Comparison of ENCODE assay signal across 23 cellular contexts in the genomic region with DNA sequence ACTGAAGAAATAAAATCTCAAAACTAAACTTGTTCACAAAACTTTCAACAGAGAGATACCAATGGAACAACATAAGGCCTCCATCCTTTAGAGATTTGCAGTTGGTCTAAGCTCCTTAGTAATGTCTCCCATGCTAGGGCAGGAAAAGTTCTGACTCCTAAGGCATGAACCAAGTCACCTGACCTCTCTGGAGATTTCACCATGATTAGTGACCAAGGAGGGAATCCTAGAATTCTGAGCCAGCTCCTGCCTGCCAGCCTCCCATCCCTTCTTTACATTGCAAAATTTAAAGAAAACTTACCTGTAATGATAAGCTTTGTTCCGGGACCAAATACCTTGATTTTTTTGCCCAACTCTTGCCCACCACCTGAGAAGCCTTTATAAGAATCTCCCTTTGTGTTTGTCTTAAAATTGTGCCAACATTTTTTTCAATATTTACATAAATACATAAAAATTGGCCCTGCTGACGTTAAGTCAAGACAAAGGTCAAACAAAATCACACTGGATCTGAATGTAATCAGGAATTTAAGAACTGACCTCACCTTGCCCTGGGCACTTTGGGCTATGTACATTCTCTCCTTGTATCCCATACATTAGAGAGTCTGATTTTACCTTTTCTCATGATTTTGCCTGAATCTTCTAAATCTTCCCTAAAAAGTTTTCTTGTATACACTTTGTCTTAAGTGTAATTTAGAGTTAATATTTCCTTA.
DNase-seq lines count a peak whose midpoint lies in the region; ATAC-seq and TF ChIP-seq lines count a peak whose summit lies in the region.
"Had no signal": no experiment of that assay in that cellular context is flagged by ENCODE, and none has a peak within 500 bp of the region (broad histone marks: within the 10 kb centered on the region; RNA-seq: fewer than 3 reads in every experiment).

A gene (minus strand): TSS at position 351 of the 710 bp plus-strand sequence.

- peak within 1 kb of the TSS; percentile 42 to 56 for H3K4me3 Mint-ChIP-seq in CD14-positive monocyte
- H3K4me3 Mint-ChIP-seq in CD4-positive, alpha-beta memory T cell = peak within 1 kb of the TSS; percentile 3 to 75 (median 58)
- H3K4me3 Mint-ChIP-seq in activated CD8-positive, alpha-beta T cell treated with anti-CD3 and anti-CD28 coated beads for 36 hours = peak within 1 kb of the TSS; percentile 60
- peak within 1 kb of the TSS in 8 of 10 donors; percentile 7 to 83 (median 22) for H3K4me3 Mint-ChIP-seq in naive thymus-derived CD4-positive, alpha-beta T cell
- H3K4me3 Mint-ChIP-seq: mesothelial cell of epicardium, neural crest cell had no signal

- H3K27ac ChIP-seq in CD4-positive, alpha-beta memory T cell (ENCODE audit: low read depth, low read length) = no peak within 1 kb of the TSS
- H3K27ac ChIP-seq in naive thymus-derived CD4-positive, alpha-beta T cell (ENCODE audit: low read depth, low read length) = no peak within 1 kb of the TSS
- H3K27ac ChIP-seq in colonic mucosa = no peak within 1 kb of the TSS
- peak within 1 kb of the TSS in 6 of 59 donors; percentile 6 to 27 (median 9) for H3K27ac ChIP-seq in dorsolateral prefrontal cortex
- H3K27ac ChIP-seq: epithelial cell of prostate, RWPE1, tibial nerve had no signal

- no peaks in the 10 kb centered on the region for H3K36me3 ChIP-seq in CD4-positive, alpha-beta memory T cell (ENCODE audit: insufficient read depth, low read length)
- H3K36me3 ChIP-seq in naive thymus-derived CD4-positive, alpha-beta T cell (ENCODE audit: control insufficient read depth in 2 of 3, insufficient read depth in 3 of 3, low read length in 3 of 3) = no peaks in the 10 kb centered on the region
- H3K36me3 ChIP-seq in colonic mucosa = no peaks in the 10 kb centered on the region
- H3K36me3 ChIP-seq: heart left ventricle, tibial nerve had no signal

- no peak within 1 kb of the TSS for H3K4me3 ChIP-seq in CD4-positive, alpha-beta memory T cell (ENCODE audit: low read length in 2 of 2)
- no peak within 1 kb of the TSS for H3K4me3 ChIP-seq in naive thymus-derived CD4-positive, alpha-beta T cell (ENCODE audit: low read length)
- H3K4me3 ChIP-seq in colonic mucosa (no peak within 1 kb of the TSS), dorsolateral prefrontal cortex (peak within 1 kb of the TSS in 6 of 59 donors; percentile 2 to 30 (median 13))
- H3K4me3 ChIP-seq: tibial nerve had no signal

- no peaks in the 10 kb centered on the region for H3K4me1 ChIP-seq in CD4-positive, alpha-beta memory T cell (ENCODE audit: insufficient read depth, low read length)
- H3K4me1 ChIP-seq in naive thymus-derived CD4-positive, alpha-beta T cell (ENCODE audit: control insufficient read depth in 2 of 2, insufficient read depth in 2 of 2, low read length in 2 of 2) = no peaks in the 10 kb centered on the region
- H3K4me1 ChIP-seq in colonic mucosa = no peaks in the 10 kb centered on the region
- H3K4me1 ChIP-seq: heart left ventricle, tibial nerve had no signal

- intact Hi-C loops in CD14-positive monocyte (cut with micrococcal nuclease) (no loop called here), colonic mucosa (cut with DNase I) (no loop called here), dorsolateral prefrontal cortex (cut with DNase I) (no loop called here)
- intact Hi-C loops in CD4-positive, alpha-beta memory T cell (cut with micrococcal nuclease) = loop anchor here (2.0 kb wide), 1 partner anchor 27 kb away; no protein-coding TSS in a partner anchor
- intact Hi-C loops in activated CD8-positive, alpha-beta T cell treated with anti-CD3 and anti-CD28 coated beads for 36 hours (cut with micrococcal nuclease) = no loop called here
- intact Hi-C loops in naive thymus-derived CD4-positive, alpha-beta T cell (cut with micrococcal nuclease) = loop anchor here in 1 of 2 donors (5.0 kb wide), 1 partner anchor 44 kb away; no protein-coding TSS in a partner anchor

- H3K27me3 ChIP-seq in CD4-positive, alpha-beta memory T cell (ENCODE audit: insufficient read depth, low read length) = no peaks in the 10 kb centered on the region
- no peaks in the 10 kb centered on the region for H3K27me3 ChIP-seq in naive thymus-derived CD4-positive, alpha-beta T cell (ENCODE audit: control insufficient read depth in 2 of 2, insufficient read depth in 2 of 2, low read length in 2 of 2)
- H3K27me3 ChIP-seq in colonic mucosa = no peaks in the 10 kb centered on the region
- no peaks in the 10 kb centered on the region for H3K27me3 ChIP-seq in dorsolateral prefrontal cortex
- H3K27me3 ChIP-seq: heart left ventricle, tibial nerve had no signal

- no peak for ATAC-seq in activated CD8-positive, alpha-beta T cell treated with anti-CD3 and anti-CD28 coated beads for 36 hours
- no peak for ATAC-seq in naive thymus-derived CD4-positive, alpha-beta T cell
- no peak for ATAC-seq in HG03159 (IDR thresholded peaks at IDR 0.05; ENCODE audit: unreplicated experiment)
- ATAC-seq: heart left ventricle had no signal

- H3K9me3 Mint-ChIP-seq in CD14-positive monocyte = no peaks in the 10 kb centered on the region
- H3K9me3 Mint-ChIP-seq in CD4-positive, alpha-beta memory T cell = no peaks in the 10 kb centered on the region
- no peaks in the 10 kb centered on the region for H3K9me3 Mint-ChIP-seq in activated CD8-positive, alpha-beta T cell treated with anti-CD3 and anti-CD28 coated beads for 36 hours
- no peaks in the 10 kb centered on the region for H3K9me3 Mint-ChIP-seq in naive thymus-derived CD4-positive, alpha-beta T cell
- H3K9me3 Mint-ChIP-seq: mesothelial cell of epicardium, neural crest cell had no signal

- H3K4me1 Mint-ChIP-seq in CD14-positive monocyte = peaks cover 54% of the 10 kb centered on the region
- H3K4me1 Mint-ChIP-seq in CD4-positive, alpha-beta memory T cell = no peaks in the 10 kb centered on the region
- H3K4me1 Mint-ChIP-seq in activated CD8-positive, alpha-beta T cell treated with anti-CD3 and anti-CD28 coated beads for 36 hours (ENCODE audit: low read depth) = no peaks in the 10 kb centered on the region
- H3K4me1 Mint-ChIP-seq in naive thymus-derived CD4-positive, alpha-beta T cell = no peaks in the 10 kb centered on the region

- DNase-seq in CD14-positive monocyte (ENCODE audit: low spot score) (no peak), colonic mucosa (no peak), dorsolateral prefrontal cortex (no peak)
- no peak for DNase-seq in CD4-positive, alpha-beta memory T cell
- DNase-seq in activated CD8-positive, alpha-beta T cell treated with anti-CD3 and anti-CD28 coated beads for 36 hours = no peak
- no peak for DNase-seq in naive thymus-derived CD4-positive, alpha-beta T cell
- DNase-seq: activated CD4-positive, alpha-beta T cell treated with anti-CD3 and anti-CD28 coated beads for 1 hour; activated CD8-positive, alpha-beta memory T cell treated with anti-CD3 and anti-CD28 coated beads, Interleukin-2, amount 50 U/mL, for 4 hours; aorta; dermis blood vessel endothelial cell; HCEC 1CT; heart left ventricle; KBM-7; NCI-H187; NCI-H69; stimulated activated CD4-positive, alpha-beta T cell treated with anti-CD3 and anti-CD28 coated beads, Interleukin-1b, Interleukin-23, amount 100 ng/mL, for 48 hours; stimulated activated naive CD4-positive, alpha-beta T cell treated with Interleukin-2 at 50 U/mL for 16 hours had no signal

- CTCF ChIA-PET in CD4-positive, alpha-beta memory T cell (lab: Charles Lee; ENCODE audit: partially characterized antibody) = interaction anchor here (1.0 to 1.1 kb wide), 2 partner anchors 57 to 96 kb away, joined by 3 to 4 read pairs; no protein-coding TSS in a partner anchor
- CTCF ChIA-PET in activated CD8-positive, alpha-beta T cell treated with anti-CD3 and anti-CD28 coated beads for 36 hours (lab: Charles Lee) = interaction anchor here (0.7 to 1.1 kb wide), 2 partner anchors 58 to 63 kb away, joined by 3 read pairs; no protein-coding TSS in a partner anchor
- CTCF ChIA-PET in naive thymus-derived CD4-positive, alpha-beta T cell (lab: Charles Lee) = no interaction called here

- POLR2A ChIA-PET in CD4-positive, alpha-beta memory T cell (lab: Charles Lee; ENCODE audit: partially characterized antibody) = no interaction called here
- POLR2A ChIA-PET in activated CD8-positive, alpha-beta T cell treated with anti-CD3 and anti-CD28 coated beads for 36 hours (lab: Charles Lee) = no interaction called here
- POLR2A ChIA-PET in naive thymus-derived CD4-positive, alpha-beta T cell (lab: Charles Lee) = no interaction called here

- H3K36me3 Mint-ChIP-seq in CD14-positive monocyte = no peaks in the 10 kb centered on the region
- peaks cover 0 to 1% of the 10 kb centered on the region in 2 donors for H3K36me3 Mint-ChIP-seq in CD4-positive, alpha-beta memory T cell
- H3K36me3 Mint-ChIP-seq in activated CD8-positive, alpha-beta T cell treated with anti-CD3 and anti-CD28 coated beads for 36 hours (ENCODE audit: low read depth) = no peaks in the 10 kb centered on the region
- no peaks in the 10 kb centered on the region for H3K36me3 Mint-ChIP-seq in naive thymus-derived CD4-positive, alpha-beta T cell
- H3K36me3 Mint-ChIP-seq: mesothelial cell of epicardium had no signal

- H3K27me3 Mint-ChIP-seq in CD14-positive monocyte (ENCODE audit: low read depth in 3 of 3) = no peaks in the 10 kb centered on the region
- no peaks in the 10 kb centered on the region for H3K27me3 Mint-ChIP-seq in CD4-positive, alpha-beta memory T cell
- no peaks in the 10 kb centered on the region for H3K27me3 Mint-ChIP-seq in activated CD8-positive, alpha-beta T cell treated with anti-CD3 and anti-CD28 coated beads for 36 hours
- no peaks in the 10 kb centered on the region for H3K27me3 Mint-ChIP-seq in naive thymus-derived CD4-positive, alpha-beta T cell

- no peaks in the 10 kb centered on the region for H3K9me3 ChIP-seq in CD4-positive, alpha-beta memory T cell (ENCODE audit: control insufficient read depth in 1 of 2, low read length in 2 of 2)
- H3K9me3 ChIP-seq in naive thymus-derived CD4-positive, alpha-beta T cell (ENCODE audit: control insufficient read depth in 2 of 3, low read length in 3 of 3) = no peaks in the 10 kb centered on the region
- no peaks in the 10 kb centered on the region for H3K9me3 ChIP-seq in colonic mucosa
- H3K9me3 ChIP-seq: heart left ventricle, tibial nerve had no signal

- peak within 1 kb of the TSS; percentile 75 to 90 (median 85) for H3K27ac Mint-ChIP-seq in CD14-positive monocyte
- peak within 1 kb of the TSS in 1 of 7 donors; percentile 51 for H3K27ac Mint-ChIP-seq in CD4-positive, alpha-beta memory T cell
- peak within 1 kb of the TSS; percentile 75 for H3K27ac Mint-ChIP-seq in activated CD8-positive, alpha-beta T cell treated with anti-CD3 and anti-CD28 coated beads for 36 hours
- no peak within 1 kb of the TSS for H3K27ac Mint-ChIP-seq in naive thymus-derived CD4-positive, alpha-beta T cell
- H3K27ac Mint-ChIP-seq: mesothelial cell of epicardium had no signal

- H3K9ac ChIP-seq in colonic mucosa (ENCODE audit: low read depth in 2 of 2, low read length in 2 of 2) = no peak within 1 kb of the TSS

- TF ChIP-seq CTCF in CD14-positive monocyte (IDR thresholded peaks at IDR 0.05) (no peak), colonic mucosa (IDR thresholded peaks at IDR 0.05) (no peak), dorsolateral prefrontal cortex (IDR thresholded peaks at IDR 0.05 in 54 of 56, conservative IDR thresholded peaks at IDR 0.05 in 2 of 56; ENCODE audit: low read depth in 1 of 56, partially characterized antibody in 56 of 56) (no peak)
- no peak for TF ChIP-seq CTCF in activated CD8-positive, alpha-beta T cell treated with anti-CD3 and anti-CD28 coated beads for 36 hours (IDR thresholded peaks at IDR 0.05)

Comparison
In these comparisons a context has a peak if more than half of its experiments do, and no peak if none do; other contexts are left out.
1. H3K27ac Mint-ChIP-seq: peak in CD14-positive monocyte (7 of 7) and activated CD8-positive, alpha-beta T cell treated with anti-CD3 and anti-CD28 coated beads for 36 hours (single experiment); none in naive thymus-derived CD4-positive, alpha-beta T cell (0 of 9).
2. Peak in every context shown above with its lines, with median percentiles within 50 percentile points of each other: H3K4me3 Mint-ChIP-seq.